Comparison of ENCODE assay signal across 9 cellular contexts in genomic region chr11:26286472-26287066, GRCh38. TPM values are rescaled to one million over a fixed set of nuclear protein-coding genes. Genes with fewer than 3 reads are reported as not detected.
DNase-seq lines count a peak whose midpoint lies in the region; ATAC-seq and TF ChIP-seq lines count a peak whose summit lies in the region.
"Had no signal": no experiment of that assay in that cellular context is flagged by ENCODE, and none has a peak within 500 bp of the region (broad histone marks: within the 10 kb centered on the region; RNA-seq: fewer than 3 reads in every experiment).

No MANE protein-coding gene starts in this region.

- peak; percentile 52 for TF ChIP-seq CTCF in BJ (IDR thresholded peaks at IDR 0.05; ENCODE audit: insufficient read depth, low read depth, low read length)
- no peak for TF ChIP-seq CTCF in colonic mucosa (IDR thresholded peaks at IDR 0.05)

- CTCF ChIA-PET in BJ (lab: Yijun Ruan, JAX), result interaction anchor here (0.6 to 2.0 kb wide), 8 partner anchors 10 to 872 kb away, joined by 3 to 7 read pairs (median 3); no protein-coding TSS in a partner anchor
- CTCF ChIA-PET in activated CD4-positive, alpha-beta memory T cell treated with anti-CD3 and anti-CD28 coated beads, Interleukin-2, amount 10 ng/mL, durations not matched to agents 7 days and 5 days (lab: Charles Lee), result no interaction called here

- H3K36me3 ChIP-seq in BJ (ENCODE audit: control insufficient read depth, insufficient read depth, low read length) (no peaks in the 10 kb centered on the region), colonic mucosa (no peaks in the 10 kb centered on the region)
- H3K36me3 ChIP-seq: ascending aorta had no signal

- H3K27me3 ChIP-seq in BJ (ENCODE audit: control insufficient read depth, insufficient read depth, low read length) (no peaks in the 10 kb centered on the region), colonic mucosa (no peaks in the 10 kb centered on the region)
- H3K27me3 ChIP-seq: ascending aorta had no signal

- DNase-seq in BJ (ENCODE audit: low read depth) (no peak), HCEC 1CT (peak; percentile 56), RKO (ENCODE audit: low spot score) (peak; percentile 24), iPS DF 19.7 (ENCODE audit: low read depth, low spot score) (peak; percentile 9), colonic mucosa (no peak)
- no peak for DNase-seq in activated naive CD4-positive, alpha-beta T cell (lab: John Stamatoyannopoulos, UW)
- no peak for DNase-seq in activated CD4-positive, alpha-beta memory T cell treated with anti-CD3 and anti-CD28 coated beads, Interleukin-2, amount 10 ng/mL, durations not matched to agents 7 days and 5 days

- no peak overlapping the region for H3K4me3 Mint-ChIP-seq in activated CD4-positive, alpha-beta memory T cell treated with anti-CD3 and anti-CD28 coated beads, Interleukin-2, amount 10 ng/mL, durations not matched to agents 7 days and 5 days

- no peak overlapping the region for H3K4me3 ChIP-seq in BJ (ENCODE audit: low read depth, low read length)
- H3K4me3 ChIP-seq in colonic mucosa, result no peak overlapping the region
- H3K4me3 ChIP-seq: ascending aorta had no signal

- H3K27ac Mint-ChIP-seq in activated CD4-positive, alpha-beta memory T cell treated with anti-CD3 and anti-CD28 coated beads, Interleukin-2, amount 10 ng/mL, durations not matched to agents 7 days and 5 days, result no peak overlapping the region

- no peak overlapping the region for H3K9ac ChIP-seq in colonic mucosa (ENCODE audit: low read depth in 2 of 2, low read length in 2 of 2)

- no peaks in the 10 kb centered on the region for H3K4me1 ChIP-seq in colonic mucosa
- H3K4me1 ChIP-seq: ascending aorta had no signal

- no peaks in the 10 kb centered on the region for H3K9me3 ChIP-seq in colonic mucosa
- H3K9me3 ChIP-seq: ascending aorta had no signal

- intact Hi-C loops in colonic mucosa (cut with DNase I), result no loop called here

- POLR2A ChIA-PET in BJ (lab: Charles Lee), result no interaction called here
- POLR2A ChIA-PET in activated CD4-positive, alpha-beta memory T cell treated with anti-CD3 and anti-CD28 coated beads, Interleukin-2, amount 10 ng/mL, durations not matched to agents 7 days and 5 days (lab: Charles Lee), result no interaction called here

- H3K36me3 Mint-ChIP-seq in activated CD4-positive, alpha-beta memory T cell treated with anti-CD3 and anti-CD28 coated beads, Interleukin-2, amount 10 ng/mL, durations not matched to agents 7 days and 5 days (ENCODE audit: low read depth), result no peaks in the 10 kb centered on the region

- no peak overlapping the region for H3K27ac ChIP-seq in colonic mucosa
- H3K27ac ChIP-seq: ascending aorta had no signal

- no peaks in the 10 kb centered on the region for H3K9me3 Mint-ChIP-seq in activated CD4-positive, alpha-beta memory T cell treated with anti-CD3 and anti-CD28 coated beads, Interleukin-2, amount 10 ng/mL, durations not matched to agents 7 days and 5 days

- peaks cover 6% of the 10 kb centered on the region for H3K27me3 Mint-ChIP-seq in activated CD4-positive, alpha-beta memory T cell treated with anti-CD3 and anti-CD28 coated beads, Interleukin-2, amount 10 ng/mL, durations not matched to agents 7 days and 5 days

- H3K4me1 Mint-ChIP-seq in activated CD4-positive, alpha-beta memory T cell treated with anti-CD3 and anti-CD28 coated beads, Interleukin-2, amount 10 ng/mL, durations not matched to agents 7 days and 5 days, result peaks cover 5% of the 10 kb centered on the region

- ATAC-seq in HG03378 (IDR thresholded peaks at IDR 0.05; ENCODE audit: unreplicated experiment), result no peak

RNA-seq across cellular contexts. Expression of gene ANO3, which starts 45.4 kb away (rescaled TPM):
- polyA plus RNA-seq in BJ (2011; rRNA removed), result 3.0 and 5.0 TPM in 2 replicates
- polyA minus RNA-seq in BJ (2011; rRNA and poly(A)+ RNA removed), result 3.8 and 5.4 TPM in 2 replicates
- under 1 TPM; 0.12 to 0.13 TPM for total RNA-seq in colonic mucosa
- total RNA-seq in activated CD4-positive, alpha-beta memory T cell treated with anti-CD3 and anti-CD28 coated beads, Interleukin-2, amount 10 ng/mL, durations not matched to agents 7 days and 5 days, result not detected

Comparison
In these comparisons a context has a peak if more than half of its experiments do, and no peak if none do; other contexts are left out.
1. DNase-seq: peak in HCEC 1CT (single experiment), RKO (single experiment) and iPS DF 19.7 (single experiment); none in BJ (single experiment), colonic mucosa (single experiment), activated naive CD4-positive, alpha-beta T cell (0 of 4) and activated CD4-positive, alpha-beta memory T cell treated with anti-CD3 and anti-CD28 coated beads, Interleukin-2, amount 10 ng/mL, durations not matched to agents 7 days and 5 days (single experiment).